1 cellular context compared by ENCODE assay signal in genomic region chr7:17099083-17099973, GRCh38.
TF ChIP-seq lines count a peak whose summit lies in the region.

No MANE protein-coding gene starts in this region.

TF ChIP-seq in HepG2, 621 proteins besides CTCF, POLR2A, EP300 and RAD21 (continued from another document and continues in another):
- TF ChIP-seq, protein P1, sequence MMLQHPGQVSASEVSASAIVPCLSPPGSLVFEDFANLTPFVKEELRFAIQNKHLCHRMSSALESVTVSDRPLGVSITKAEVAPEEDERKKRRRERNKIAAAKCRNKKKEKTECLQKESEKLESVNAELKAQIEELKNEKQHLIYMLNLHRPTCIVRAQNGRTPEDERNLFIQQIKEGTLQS (CRISPR knock-in tag; IDR thresholded peaks at IDR 0.05) = peak; percentile 86
- TF ChIP-seq ZZZ3 (CRISPR knock-in tag; IDR thresholded peaks at IDR 0.05; ENCODE audit: borderline replicate concordance) = no peak
- TF ChIP-seq ETV6 (CRISPR knock-in tag; conservative IDR thresholded peaks at IDR 0.05) = 0 out of 2 replicates have a peak, but pooled peaks have one; percentile 72
- TF ChIP-seq ZNF3 (CRISPR knock-in tag; IDR thresholded peaks at IDR 0.05) = peak; percentile 66; the same call in 1 of the 2 replicates
- TF ChIP-seq SKI (IDR thresholded peaks at IDR 0.05; ENCODE audit: partially characterized antibody) = peak; percentile 25
- no peak for TF ChIP-seq TBP (CRISPR knock-in tag; IDR thresholded peaks at IDR 0.05)
- no peak; the same call in 1 of the 2 replicates for TF ChIP-seq MAF1 (CRISPR knock-in tag; IDR thresholded peaks at IDR 0.05; ENCODE audit: borderline replicate concordance)
- TF ChIP-seq ZNF282 (IDR thresholded peaks at IDR 0.05; ENCODE audit: partially characterized antibody) = no peak
- TF ChIP-seq RBFOX2 (IDR thresholded peaks at IDR 0.05; ENCODE audit: low read depth, low read length) = 0 out of 2 replicates have a peak, but pooled peaks have one; percentile 25
- TF ChIP-seq, protein P2, sequence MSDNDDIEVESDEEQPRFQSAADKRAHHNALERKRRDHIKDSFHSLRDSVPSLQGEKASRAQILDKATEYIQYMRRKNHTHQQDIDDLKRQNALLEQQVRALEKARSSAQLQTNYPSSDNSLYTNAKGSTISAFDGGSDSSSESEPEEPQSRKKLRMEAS (IDR thresholded peaks at IDR 0.05) = peak; percentile 94
- TF ChIP-seq, protein P3, sequence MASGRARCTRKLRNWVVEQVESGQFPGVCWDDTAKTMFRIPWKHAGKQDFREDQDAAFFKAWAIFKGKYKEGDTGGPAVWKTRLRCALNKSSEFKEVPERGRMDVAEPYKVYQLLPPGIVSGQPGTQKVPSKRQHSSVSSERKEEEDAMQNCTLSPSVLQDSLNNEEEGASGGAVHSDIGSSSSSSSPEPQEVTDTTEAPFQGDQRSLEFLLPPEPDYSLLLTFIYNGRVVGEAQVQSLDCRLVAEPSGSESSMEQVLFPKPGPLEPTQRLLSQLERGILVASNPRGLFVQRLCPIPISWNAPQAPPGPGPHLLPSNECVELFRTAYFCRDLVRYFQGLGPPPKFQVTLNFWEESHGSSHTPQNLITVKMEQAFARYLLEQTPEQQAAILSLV (CRISPR knock-in tag; IDR thresholded peaks at IDR 0.05; ENCODE audit: borderline replicate concordance) = no peak
- no peak for TF ChIP-seq ZNF879 (CRISPR knock-in tag; IDR thresholded peaks at IDR 0.05)
- TF ChIP-seq GATAD1 (CRISPR knock-in tag; IDR thresholded peaks at IDR 0.05) = peak; percentile 76
- TF ChIP-seq TFDP2 (CRISPR knock-in tag; IDR thresholded peaks at IDR 0.05) = peak; percentile 78
- TF ChIP-seq RNF2 (conservative IDR thresholded peaks at IDR 0.05; ENCODE audit: low read depth) = peak; percentile 70; the same call in 1 of the 2 replicates
- TF ChIP-seq, protein P4, sequence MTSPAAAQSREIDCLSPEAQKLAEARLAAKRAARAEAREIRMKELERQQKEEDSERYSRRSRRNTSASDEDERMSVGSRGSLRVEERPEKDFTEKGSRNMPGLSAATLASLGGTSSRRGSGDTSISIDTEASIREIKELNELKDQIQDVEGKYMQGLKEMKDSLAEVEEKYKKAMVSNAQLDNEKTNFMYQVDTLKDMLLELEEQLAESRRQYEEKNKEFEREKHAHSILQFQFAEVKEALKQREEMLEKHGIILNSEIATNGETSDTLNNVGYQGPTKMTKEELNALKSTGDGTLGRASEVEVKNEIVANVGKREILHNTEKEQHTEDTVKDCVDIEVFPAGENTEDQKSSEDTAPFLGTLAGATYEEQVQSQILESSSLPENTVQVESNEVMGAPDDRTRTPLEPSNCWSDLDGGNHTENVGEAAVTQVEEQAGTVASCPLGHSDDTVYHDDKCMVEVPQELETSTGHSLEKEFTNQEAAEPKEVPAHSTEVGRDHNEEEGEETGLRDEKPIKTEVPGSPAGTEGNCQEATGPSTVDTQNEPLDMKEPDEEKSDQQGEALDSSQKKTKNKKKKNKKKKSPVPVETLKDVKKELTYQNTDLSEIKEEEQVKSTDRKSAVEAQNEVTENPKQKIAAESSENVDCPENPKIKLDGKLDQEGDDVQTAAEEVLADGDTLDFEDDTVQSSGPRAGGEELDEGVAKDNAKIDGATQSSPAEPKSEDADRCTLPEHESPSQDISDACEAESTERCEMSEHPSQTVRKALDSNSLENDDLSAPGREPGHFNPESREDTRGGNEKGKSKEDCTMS (CRISPR knock-in tag; conservative IDR thresholded peaks at IDR 0.05) = 0 out of 2 replicates have a peak, but pooled peaks have one; percentile 45
- TF ChIP-seq CBX1 (IDR thresholded peaks at IDR 0.05; ENCODE audit: low read depth) = peak; percentile 60
- no peak for TF ChIP-seq CBX2 (IDR thresholded peaks at IDR 0.05; ENCODE audit: low read depth, low read length)
- no peak for TF ChIP-seq CBX2 (CRISPR knock-in tag; IDR thresholded peaks at IDR 0.05; ENCODE audit: low read depth)
- TF ChIP-seq PAF1 (CRISPR knock-in tag; IDR thresholded peaks at IDR 0.05) = no peak
- no peak for TF ChIP-seq TEAD2 (CRISPR knock-in tag; IDR thresholded peaks at IDR 0.05)
- TF ChIP-seq ZNF331 (CRISPR knock-in tag; IDR thresholded peaks at IDR 0.05) = peak; percentile 98
- no peak for TF ChIP-seq POLR2AphosphoS2 (IDR thresholded peaks at IDR 0.05; ENCODE audit: low read depth, low read length)
- no peak for TF ChIP-seq ZNF563 (CRISPR knock-in tag; IDR thresholded peaks at IDR 0.05)
- no peak; the same call in 1 of the 2 replicates for TF ChIP-seq KMT2A (CRISPR knock-in tag; IDR thresholded peaks at IDR 0.05)
- TF ChIP-seq ZBTB21 (CRISPR knock-in tag; IDR thresholded peaks at IDR 0.05) = peak; percentile 49; the same call in 1 of the 2 replicates
- TF ChIP-seq, protein P5, sequence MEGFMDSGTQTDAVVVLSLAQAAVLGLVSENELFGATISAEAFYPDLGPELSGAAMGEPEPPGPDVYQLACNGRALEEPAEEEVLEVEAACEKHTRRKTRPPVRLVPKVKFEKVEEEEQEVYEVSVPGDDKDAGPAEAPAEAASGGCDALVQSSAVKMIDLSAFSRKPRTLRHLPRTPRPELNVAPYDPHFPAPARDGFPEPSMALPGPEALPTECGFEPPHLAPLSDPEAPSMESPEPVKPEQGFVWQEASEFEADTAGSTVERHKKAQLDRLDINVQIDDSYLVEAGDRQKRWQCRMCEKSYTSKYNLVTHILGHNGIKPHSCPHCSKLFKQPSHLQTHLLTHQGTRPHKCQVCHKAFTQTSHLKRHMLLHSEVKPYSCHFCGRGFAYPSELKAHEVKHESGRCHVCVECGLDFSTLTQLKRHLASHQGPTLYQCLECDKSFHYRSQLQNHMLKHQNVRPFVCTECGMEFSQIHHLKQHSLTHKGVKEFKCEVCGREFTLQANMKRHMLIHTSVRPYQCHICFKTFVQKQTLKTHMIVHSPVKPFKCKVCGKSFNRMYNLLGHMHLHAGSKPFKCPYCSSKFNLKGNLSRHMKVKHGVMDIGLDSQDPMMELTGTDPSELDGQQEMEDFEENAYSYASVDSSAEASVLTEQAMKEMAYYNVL (CRISPR knock-in tag; IDR thresholded peaks at IDR 0.05; ENCODE audit: borderline replicate concordance) = peak; percentile 92
- 0 out of 2 replicates have a peak, but pooled peaks have one; percentile 70 for TF ChIP-seq ZSCAN29 (CRISPR knock-in tag; conservative IDR thresholded peaks at IDR 0.05)
- no peak for TF ChIP-seq ZNF510 (CRISPR knock-in tag; IDR thresholded peaks at IDR 0.05; ENCODE audit: low read depth)
- TF ChIP-seq POGZ (CRISPR knock-in tag; IDR thresholded peaks at IDR 0.05) = peak; percentile 99
- TF ChIP-seq ARID2 (CRISPR knock-in tag; IDR thresholded peaks at IDR 0.05; ENCODE audit: borderline replicate concordance) = 0 out of 2 replicates have a peak, but pooled peaks have one; percentile 80
- peak; percentile 80; the same call in 1 of the 2 replicates for TF ChIP-seq KDM6A (CRISPR knock-in tag; IDR thresholded peaks at IDR 0.05; ENCODE audit: low read depth)
- TF ChIP-seq, protein P6, sequence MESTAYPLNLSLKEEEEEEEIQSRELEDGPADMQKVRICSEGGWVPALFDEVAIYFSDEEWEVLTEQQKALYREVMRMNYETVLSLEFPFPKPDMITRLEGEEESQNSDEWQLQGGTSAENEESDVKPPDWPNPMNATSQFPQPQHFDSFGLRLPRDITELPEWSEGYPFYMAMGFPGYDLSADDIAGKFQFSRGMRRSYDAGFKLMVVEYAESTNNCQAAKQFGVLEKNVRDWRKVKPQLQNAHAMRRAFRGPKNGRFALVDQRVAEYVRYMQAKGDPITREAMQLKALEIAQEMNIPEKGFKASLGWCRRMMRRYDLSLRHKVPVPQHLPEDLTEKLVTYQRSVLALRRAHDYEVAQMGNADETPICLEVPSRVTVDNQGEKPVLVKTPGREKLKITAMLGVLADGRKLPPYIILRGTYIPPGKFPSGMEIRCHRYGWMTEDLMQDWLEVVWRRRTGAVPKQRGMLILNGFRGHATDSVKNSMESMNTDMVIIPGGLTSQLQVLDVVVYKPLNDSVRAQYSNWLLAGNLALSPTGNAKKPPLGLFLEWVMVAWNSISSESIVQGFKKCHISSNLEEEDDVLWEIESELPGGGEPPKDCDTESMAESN (CRISPR knock-in tag; conservative IDR thresholded peaks at IDR 0.05) = peak; percentile 86; the same call in 1 of the 2 replicates
- TF ChIP-seq ZFP36 (IDR thresholded peaks at IDR 0.05; ENCODE audit: borderline replicate concordance, low read depth, low read length, partially characterized antibody) = no peak
- TF ChIP-seq MLLT10 (CRISPR knock-in tag; IDR thresholded peaks at IDR 0.05) = no peak
- peak; percentile 83 for TF ChIP-seq ZNF766 (CRISPR knock-in tag; IDR thresholded peaks at IDR 0.05; ENCODE audit: borderline replicate concordance)
- peak; percentile 53; the same call in 1 of the 2 replicates for TF ChIP-seq WIZ (CRISPR knock-in tag; IDR thresholded peaks at IDR 0.05)
- no peak for TF ChIP-seq SKIL (CRISPR knock-in tag; IDR thresholded peaks at IDR 0.05; ENCODE audit: borderline replicate concordance)
- no peak for TF ChIP-seq MZF1 (CRISPR knock-in tag; IDR thresholded peaks at IDR 0.05; ENCODE audit: borderline replicate concordance)
- no peak for TF ChIP-seq PREB (CRISPR knock-in tag; IDR thresholded peaks at IDR 0.05)
- TF ChIP-seq MEF2D (CRISPR knock-in tag; IDR thresholded peaks at IDR 0.05) = peak; percentile 89; the same call in 1 of the 2 replicates
- peak; percentile 35; the same call in 1 of the 2 replicates for TF ChIP-seq PRMT3 (CRISPR knock-in tag; IDR thresholded peaks at IDR 0.05; ENCODE audit: borderline replicate concordance, low read depth)
- no peak for TF ChIP-seq ZNF251 (CRISPR knock-in tag; IDR thresholded peaks at IDR 0.05)
- peak; percentile 79; the same call in 1 of the 2 replicates for TF ChIP-seq SP140L (CRISPR knock-in tag; IDR thresholded peaks at IDR 0.05; ENCODE audit: borderline replicate concordance)
- TF ChIP-seq TERF1 (CRISPR knock-in tag; IDR thresholded peaks at IDR 0.05) = no peak
- no peak for TF ChIP-seq FLYWCH1 (CRISPR knock-in tag; IDR thresholded peaks at IDR 0.05)
- TF ChIP-seq, protein P7, sequence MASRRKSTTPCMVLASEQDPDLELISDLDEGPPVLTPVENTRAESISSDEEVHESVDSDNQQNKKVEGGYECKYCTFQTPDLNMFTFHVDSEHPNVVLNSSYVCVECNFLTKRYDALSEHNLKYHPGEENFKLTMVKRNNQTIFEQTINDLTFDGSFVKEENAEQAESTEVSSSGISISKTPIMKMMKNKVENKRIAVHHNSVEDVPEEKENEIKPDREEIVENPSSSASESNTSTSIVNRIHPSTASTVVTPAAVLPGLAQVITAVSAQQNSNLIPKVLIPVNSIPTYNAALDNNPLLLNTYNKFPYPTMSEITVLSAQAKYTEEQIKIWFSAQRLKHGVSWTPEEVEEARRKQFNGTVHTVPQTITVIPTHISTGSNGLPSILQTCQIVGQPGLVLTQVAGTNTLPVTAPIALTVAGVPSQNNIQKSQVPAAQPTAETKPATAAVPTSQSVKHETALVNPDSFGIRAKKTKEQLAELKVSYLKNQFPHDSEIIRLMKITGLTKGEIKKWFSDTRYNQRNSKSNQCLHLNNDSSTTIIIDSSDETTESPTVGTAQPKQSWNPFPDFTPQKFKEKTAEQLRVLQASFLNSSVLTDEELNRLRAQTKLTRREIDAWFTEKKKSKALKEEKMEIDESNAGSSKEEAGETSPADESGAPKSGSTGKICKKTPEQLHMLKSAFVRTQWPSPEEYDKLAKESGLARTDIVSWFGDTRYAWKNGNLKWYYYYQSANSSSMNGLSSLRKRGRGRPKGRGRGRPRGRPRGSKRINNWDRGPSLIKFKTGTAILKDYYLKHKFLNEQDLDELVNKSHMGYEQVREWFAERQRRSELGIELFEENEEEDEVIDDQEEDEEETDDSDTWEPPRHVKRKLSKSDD (CRISPR knock-in tag; IDR thresholded peaks at IDR 0.05; ENCODE audit: low read depth) = no peak
- TF ChIP-seq RBM22 (optimal IDR thresholded peaks at IDR 0.05; ENCODE audit: low read length) = no peak
- no peak for TF ChIP-seq ATAD3A (CRISPR knock-in tag; IDR thresholded peaks at IDR 0.05)
- peak; percentile 99 for TF ChIP-seq SMAD3 (CRISPR knock-in tag; IDR thresholded peaks at IDR 0.05)
